19 cellular contexts compared by ENCODE assay signal in the genomic region with DNA sequence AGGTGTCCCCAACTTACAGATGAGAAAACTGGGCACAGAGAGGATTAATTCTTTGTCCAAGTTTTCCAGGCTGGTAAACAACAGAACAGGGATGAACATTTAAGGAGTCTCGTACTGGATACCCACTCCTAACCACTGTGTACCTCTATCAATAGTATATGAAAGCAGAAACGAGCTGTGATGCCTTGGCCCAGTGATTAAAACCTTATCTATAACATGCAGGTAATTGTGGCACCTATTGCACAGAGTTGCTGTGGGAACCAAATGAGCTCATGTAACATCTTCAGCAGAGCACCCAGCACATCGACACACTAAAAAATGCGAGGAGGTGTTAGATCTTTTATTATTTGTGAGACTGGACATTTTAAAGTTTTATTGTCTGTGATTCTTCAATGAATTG. TPM values are rescaled to one million over a fixed set of nuclear protein-coding genes. Genes with fewer than 3 reads are reported as not detected.
DNase-seq lines count a peak whose midpoint lies in the region; ATAC-seq, FAIRE-seq and TF ChIP-seq lines count a peak whose summit lies in the region.
"Had no signal": no experiment of that assay in that cellular context is flagged by ENCODE, and none has a peak within 500 bp of the region (broad histone marks: within the 10 kb centered on the region; RNA-seq: fewer than 3 reads in every experiment).

No MANE protein-coding gene starts in this region.

- H3K27me3 ChIP-seq in BLaER1 treated with 17β-estradiol and CSF1 and Interleukin-3, amounts not matched to agents 10 nM and 100 nM = no peaks in the 10 kb centered on the region
- no peaks in the 10 kb centered on the region for H3K27me3 ChIP-seq in CD8-positive, alpha-beta memory T cell (ENCODE audit: insufficient read depth, low read length, poor library complexity, severe bottlenecking)
- H3K27me3 ChIP-seq in GM12878 (replicated peaks in 1 of 2; ENCODE audit: control insufficient read depth in 2 of 2, insufficient read depth in 2 of 2, low read length in 1 of 2) = no peaks in the 10 kb centered on the region
- H3K27me3 ChIP-seq in neutrophil = no peaks in the 10 kb centered on the region
- H3K27me3 ChIP-seq: testis had no signal

- intact Hi-C loops in GM12878 (cut with micrococcal nuclease; ENCODE audit: unreplicated experiment) = loop anchor here (1.0 to 10.0 kb wide), 2 partner anchors 9 to 502 kb away; partner anchors contain the start of gene WDFY4
- intact Hi-C loops in mucosa of descending colon (cut with DNase I, micrococcal nuclease) = no loop called here

- RAD21 ChIA-PET in GM12878 (lab: Charles Lee; ENCODE audit: unreplicated experiment) = interaction anchor here (0.9 kb wide), 1 partner anchor 8 kb away, joined by 3 read pairs; no protein-coding TSS in a partner anchor

- CTCF ChIA-PET in CD8-positive, alpha-beta memory T cell (lab: Charles Lee) = no interaction called here
- CTCF ChIA-PET in GM12878 (lab: Yijun Ruan, JAX) = interaction anchor here (0.6 to 1.0 kb wide), 2 partner anchors 19 to 47 kb away, joined by 3 read pairs; no protein-coding TSS in a partner anchor

- H3K4me1 Mint-ChIP-seq in CD8-positive, alpha-beta memory T cell = peaks cover 57 to 61% (median 60%) of the 10 kb centered on the region in 3 donors

- ATAC-seq in GM12878 = peak; percentile 1; the same call in 1 of the 3 replicates
- no peak for ATAC-seq in mucosa of descending colon

- no peak overlapping the region for H2AFZ ChIP-seq in GM12878 (ENCODE audit: control insufficient read depth, low read depth, low read length)

- H3K4me3 ChIP-seq in BLaER1 treated with 17β-estradiol and CSF1 and Interleukin-3, amounts not matched to agents 10 nM and 100 nM = peak overlapping the region in 8 of 10 experiments; percentile 52 to 69 (median 60); a peak in 14 of 20 replicates
- H3K4me3 ChIP-seq in CD8-positive, alpha-beta memory T cell (ENCODE audit: low read length) = no peak overlapping the region
- no peak overlapping the region for H3K4me3 ChIP-seq in GM12878
- peak overlapping the region; percentile 54 to 69 for H3K4me3 ChIP-seq in neutrophil (ENCODE audit: low read depth in 1 of 2, low read length in 1 of 2)
- H3K4me3 ChIP-seq in mucosa of descending colon = no peak overlapping the region
- H3K4me3 ChIP-seq: testis had no signal

- in situ Hi-C loops in GM12878 (cut with MboI) = loop anchor here (25.0 kb wide), 1 partner anchor 1451 kb away; no protein-coding TSS in a partner anchor

- no peak for TF ChIP-seq RAD21 in GM12878 (IDR thresholded peaks at IDR 0.05; ENCODE audit: insufficient read depth, low read depth, low read length)

- peaks cover 66 to 100% (median 92%) of the 10 kb centered on the region in 10 experiments for H3K4me1 ChIP-seq in BLaER1 treated with 17β-estradiol and CSF1 and Interleukin-3, amounts not matched to agents 10 nM and 100 nM
- peaks cover 13% of the 10 kb centered on the region for H3K4me1 ChIP-seq in CD8-positive, alpha-beta memory T cell (ENCODE audit: insufficient read depth, low read length)
- H3K4me1 ChIP-seq in GM12878 (ENCODE audit: control insufficient read depth, insufficient read depth, low read length) (peaks cover 41% of the 10 kb centered on the region), neutrophil (ENCODE audit: control insufficient read depth in 1 of 2, insufficient read depth in 1 of 2, low read depth in 1 of 2, low read length in 1 of 2) (peaks cover 92 to 96% of the 10 kb centered on the region in 2 experiments), mucosa of descending colon (ENCODE audit: low read depth) (no peaks in the 10 kb centered on the region)
- H3K4me1 ChIP-seq: testis had no signal

- no peaks in the 10 kb centered on the region for H3K36me3 Mint-ChIP-seq in CD8-positive, alpha-beta memory T cell
- H3K36me3 Mint-ChIP-seq: activated naive CD4-positive, alpha-beta T cell treated with anti-CD3 and anti-CD28 coated beads, Interleukin-2, amount 50 U/mL, for 24 hours had no signal

- H3K9me3 ChIP-seq in BLaER1 treated with 17β-estradiol and CSF1 and Interleukin-3, amounts not matched to agents 10 nM and 100 nM (replicated peaks in 1 of 11) = no peaks in the 10 kb centered on the region
- no peaks in the 10 kb centered on the region for H3K9me3 ChIP-seq in CD8-positive, alpha-beta memory T cell (ENCODE audit: low read length)
- H3K9me3 ChIP-seq in GM12878 (replicated peaks; ENCODE audit: control insufficient read depth, insufficient read depth, low read length) (no peaks in the 10 kb centered on the region; the same call in 2 of the 3 replicates), neutrophil (no peaks in the 10 kb centered on the region), mucosa of descending colon (no peaks in the 10 kb centered on the region)
- H3K9me3 ChIP-seq: testis had no signal

- no TSS peak for BruUV-seq in GM12878 (replicated peaks; lab: Mats Ljungman, UMichigan)

- no peak for TF ChIP-seq POLR2A in GM12878 (IDR thresholded peaks at IDR 0.05; ENCODE audit: low read depth, low read length)

- no peak for DNase-seq in CD8-positive, alpha-beta memory T cell
- DNase-seq in GM12878 (ENCODE audit: low read depth, low spot score) (no peak), mucosa of descending colon (no peak), hippocampal formation (lab: John Stamatoyannopoulos, UW) (no peak), kidney glomerular epithelial cell (lab: John Stamatoyannopoulos, UW) (no peak)
- DNase-seq: DMS79 treated with DMSO at 0.1 percent for 48 hours; effector CD4-positive, alpha-beta T cell; NCI-H1436 treated with DMSO at 0.1 percent for 48 hours; NCI-H345; SHP77 treated with DMSO at 0.1 percent for 48 hours; T1000; testis had no signal

- SMC1A ChIA-PET in GM12878 (lab: Charles Lee; ENCODE audit: uncharacterized antibody, unreplicated experiment) = interaction anchor here (0.7 to 1.1 kb wide), 4 partner anchors 9 to 202 kb away, joined by 3 to 4 read pairs (median 4); no protein-coding TSS in a partner anchor

- H3K27ac Mint-ChIP-seq in CD8-positive, alpha-beta memory T cell = peak overlapping the region in 5 of 8 donors; percentile 55 to 94 (median 83)
- H3K27ac Mint-ChIP-seq: activated naive CD4-positive, alpha-beta T cell treated with anti-CD3 and anti-CD28 coated beads, Interleukin-2, amount 50 U/mL, for 24 hours; nephron had no signal

- no peak for TF ChIP-seq EP300 in GM12878 (IDR thresholded peaks at IDR 0.05; ENCODE audit: borderline replicate concordance in 1 of 2, control insufficient read depth in 1 of 2, low read depth in 2 of 2, low read length in 2 of 2)

- no peaks in the 10 kb centered on the region for H3K9me3 Mint-ChIP-seq in CD8-positive, alpha-beta memory T cell
- H3K9me3 Mint-ChIP-seq: activated naive CD4-positive, alpha-beta T cell treated with anti-CD3 and anti-CD28 coated beads, Interleukin-2, amount 50 U/mL, for 24 hours; nephron had no signal

- POLR2A ChIA-PET in CD8-positive, alpha-beta memory T cell (lab: Charles Lee) = no interaction called here
- POLR2A ChIA-PET in GM12878 (lab: Charles Lee) = interaction anchor here (0.6 to 0.9 kb wide), 2 partner anchors 8 to 13 kb away, joined by 3 read pairs; no protein-coding TSS in a partner anchor

- H3K36me3 ChIP-seq in BLaER1 treated with 17β-estradiol and CSF1 and Interleukin-3, amounts not matched to agents 10 nM and 100 nM = no peaks in the 10 kb centered on the region
- no peaks in the 10 kb centered on the region for H3K36me3 ChIP-seq in CD8-positive, alpha-beta memory T cell (ENCODE audit: insufficient read depth, low read length)
- H3K36me3 ChIP-seq in GM12878 (ENCODE audit: control insufficient read depth in 2 of 2, insufficient read depth in 2 of 2, low read length in 1 of 2) (no peaks in the 10 kb centered on the region), neutrophil (no peaks in the 10 kb centered on the region), mucosa of descending colon (ENCODE audit: low read depth) (no peaks in the 10 kb centered on the region)

- no peaks in the 10 kb centered on the region; the same call in 1 of the 2 replicates for H3K79me2 ChIP-seq in GM12878 (ENCODE audit: control insufficient read depth, insufficient read depth, low read length)

- TF ChIP-seq CTCF in GM12878 (IDR thresholded peaks at IDR 0.05 in 2 of 3, conservative IDR thresholded peaks at IDR 0.05 in 1 of 3; ENCODE audit: control insufficient read depth in 2 of 3, extremely low read depth in 1 of 3, insufficient read depth in 1 of 3, low read depth in 3 of 3, low read length in 3 of 3) (no peak), neutrophil (IDR thresholded peaks at IDR 0.05) (no peak), mucosa of descending colon (IDR thresholded peaks at IDR 0.05) (no peak)

- H4K20me1 ChIP-seq in BLaER1 treated with 17β-estradiol and CSF1 and Interleukin-3, amounts not matched to agents 10 nM and 100 nM = peaks cover 0 to 9% (median 0%) of the 10 kb centered on the region in 11 experiments; a peak in 1 of 22 replicates
- H4K20me1 ChIP-seq in GM12878 (ENCODE audit: control insufficient read depth, insufficient read depth) = no peaks in the 10 kb centered on the region

- no peak for FAIRE-seq in GM12878 (lab: Jason Lieb, UNC)

- peak overlapping the region in 1 of 11 experiments; percentile 87; a peak in 2 of 22 replicates for H3K27ac ChIP-seq in BLaER1 treated with 17β-estradiol and CSF1 and Interleukin-3, amounts not matched to agents 10 nM and 100 nM
- H3K27ac ChIP-seq in CD8-positive, alpha-beta memory T cell (ENCODE audit: low read depth, low read length) = peak overlapping the region; percentile 68
- H3K27ac ChIP-seq in GM12878 (ENCODE audit: control insufficient read depth, insufficient read depth) = no peak overlapping the region
- H3K27ac ChIP-seq in neutrophil = peak overlapping the region; percentile 92
- H3K27ac ChIP-seq: testis had no signal

- peak overlapping the region in 3 of 11 experiments; percentile 76; a peak in 2 of 22 replicates for H3K9ac ChIP-seq in BLaER1 treated with 17β-estradiol and CSF1 and Interleukin-3, amounts not matched to agents 10 nM and 100 nM
- H3K9ac ChIP-seq in GM12878 (ENCODE audit: control insufficient read depth, insufficient read depth, low read length) = no peak overlapping the region

- peak overlapping the region; percentile 47 to 88 (median 74) for H3K4me3 Mint-ChIP-seq in CD8-positive, alpha-beta memory T cell
- H3K4me3 Mint-ChIP-seq: activated naive CD4-positive, alpha-beta T cell treated with anti-CD3 and anti-CD28 coated beads, Interleukin-2, amount 50 U/mL, for 24 hours; nephron had no signal

- peak overlapping the region; percentile 86 to 98 (median 94); a peak in 19 of 22 replicates for H3K4me2 ChIP-seq in BLaER1 treated with 17β-estradiol and CSF1 and Interleukin-3, amounts not matched to agents 10 nM and 100 nM
- 0 out of 2 replicates have a peak overlapping the region, but pooled peaks have one; percentile 3 for H3K4me2 ChIP-seq in GM12878 (ENCODE audit: control insufficient read depth, insufficient read depth)

- H3K27me3 Mint-ChIP-seq in CD8-positive, alpha-beta memory T cell = peaks cover 9 to 14% of the 10 kb centered on the region in 2 donors

- 46% methylated on average over 4 of the region's 4 CpGs for WGBS in GM12878 (ENCODE audit: insufficient coverage, insufficient replicate concordance, low lambda C conversion rate, missing lambda C conversion rate)

RNA-seq across cellular contexts. Expression of gene TMEM273, which starts 1.6 kb away (rescaled TPM):
- 10 to 100 TPM; 58.0 to 60.2 TPM for total RNA-seq in CD8-positive, alpha-beta memory T cell
- polyA plus RNA-seq in CD8-positive, alpha-beta memory T cell = 51.7 TPM
- 135 and 148 TPM in 2 replicates for total RNA-seq in GM12878 (2013; cell fraction: nucleolus; rRNA removed)
- total RNA-seq in GM12878 (2014; rRNA removed) (26.5 and 30.6 TPM in 2 replicates), GM12878 (2014; rRNA removed; fragmentation: Illumina TruSeq; extraction: Trizol) (24.0 and 26.3 TPM in 2 replicates), GM12878 (2021) (20.9 and 23.5 TPM in 2 replicates), mucosa of descending colon (10 to 100 TPM in 1 of 3 donors, 1 to 10 TPM in 2; 4.8 to 12.7 (median 7.0) TPM)
- 8.9 TPM for polyA plus RNA-seq in GM12878 (2011; ENCODE audit: low read depth)
- polyA plus RNA-seq in GM12878 (2011; rRNA removed) (46.3 and 47.3 TPM in 2 replicates), GM12878 (2014; fragmentation: Illumina TruSeq; extraction: Trizol) (35.6 and 41.3 TPM in 2 replicates), GM12878 (2014; fragmentation: Nextera tagmentation; extraction: Ambion mirVana) (10 to 100 TPM; 25.6 to 28.6 TPM), GM12878 (2014; rRNA removed) (33.9 and 40.4 TPM in 2 replicates), GM12878 (2016; fragmentation: Nextera tagmentation; extraction: Ambion mirVana) (10 to 100 TPM; 10.3 to 12.2 TPM)
- 45.0 and 51.2 TPM in 2 replicates for polyA plus RNA-seq in GM12878 (2011; cell fraction: cytosol; rRNA removed)
- 75.4 and 80.5 TPM in 2 replicates for polyA plus RNA-seq in GM12878 (2011; cell fraction: nucleus; rRNA removed)
- 7.0 and 8.7 TPM in 2 replicates for polyA plus RNA-seq in GM12878 (2012)
- 35.0 and 35.7 TPM in 2 replicates for polyA minus RNA-seq in GM12878 (2011; rRNA and poly(A)+ RNA removed)
- 6.0 and 6.5 TPM in 2 replicates for polyA minus RNA-seq in GM12878 (2011; cell fraction: cytosol; rRNA and poly(A)+ RNA removed)
- polyA minus RNA-seq in GM12878 (2011; cell fraction: nucleus; rRNA and poly(A)+ RNA removed) = 13.5 and 14.6 TPM in 2 replicates
- total RNA-seq: LHCN-M2 had no signal

RNA-seq across cellular contexts. Expression of gene FAM170B, which starts 52.8 kb away (rescaled TPM):
- not detected for total RNA-seq in CD8-positive, alpha-beta memory T cell
- polyA plus RNA-seq in CD8-positive, alpha-beta memory T cell = not detected
- total RNA-seq in GM12878 (2013; cell fraction: nucleolus; rRNA removed) = not detected in 2 replicates
- not detected in 2 replicates for total RNA-seq in GM12878 (2014; rRNA removed)
- total RNA-seq in GM12878 (2014; rRNA removed; fragmentation: Illumina TruSeq; extraction: Trizol) = not detected in 2 replicates
- total RNA-seq in GM12878 (2021) = not detected in 2 replicates
- polyA plus RNA-seq in GM12878 (2011; ENCODE audit: low read depth) = not detected
- not detected in 2 replicates for polyA plus RNA-seq in GM12878 (2011; rRNA removed)
- 0.10 TPM in 1 of 2 replicates, not detected in the other for polyA plus RNA-seq in GM12878 (2011; cell fraction: cytosol; rRNA removed)
- polyA plus RNA-seq in GM12878 (2011; cell fraction: nucleus; rRNA removed) = 0.15 TPM in 1 of 2 replicates, not detected in the other
- polyA plus RNA-seq in GM12878 (2012) = not detected in 2 replicates
- not detected in 2 replicates for polyA plus RNA-seq in GM12878 (2014; fragmentation: Illumina TruSeq; extraction: Trizol)
- polyA plus RNA-seq in GM12878 (2014; fragmentation: Nextera tagmentation; extraction: Ambion mirVana) = not detected
- polyA plus RNA-seq in GM12878 (2014; rRNA removed) = not detected in 2 replicates
- not detected for polyA plus RNA-seq in GM12878 (2016; fragmentation: Nextera tagmentation; extraction: Ambion mirVana)
- 0.36 TPM in 1 of 2 replicates, not detected in the other for polyA minus RNA-seq in GM12878 (2011; rRNA and poly(A)+ RNA removed)
- polyA minus RNA-seq in GM12878 (2011; cell fraction: cytosol; rRNA and poly(A)+ RNA removed) = not detected in 2 replicates
- not detected in 2 replicates for polyA minus RNA-seq in GM12878 (2011; cell fraction: nucleus; rRNA and poly(A)+ RNA removed)
- not detected for total RNA-seq in mucosa of descending colon
- total RNA-seq: H4, LHCN-M2, lower leg skin had no signal

Comparison
In these comparisons a context has a peak if more than half of its experiments do, and no peak if none do; other contexts are left out.
1. H3K4me3 ChIP-seq: peak in BLaER1 treated with 17β-estradiol and CSF1 and Interleukin-3, amounts not matched to agents 10 nM and 100 nM (8 of 10) and neutrophil (2 of 2); none in CD8-positive, alpha-beta memory T cell (single experiment), GM12878 (single experiment) and mucosa of descending colon (single experiment).